In the genomic region with DNA sequence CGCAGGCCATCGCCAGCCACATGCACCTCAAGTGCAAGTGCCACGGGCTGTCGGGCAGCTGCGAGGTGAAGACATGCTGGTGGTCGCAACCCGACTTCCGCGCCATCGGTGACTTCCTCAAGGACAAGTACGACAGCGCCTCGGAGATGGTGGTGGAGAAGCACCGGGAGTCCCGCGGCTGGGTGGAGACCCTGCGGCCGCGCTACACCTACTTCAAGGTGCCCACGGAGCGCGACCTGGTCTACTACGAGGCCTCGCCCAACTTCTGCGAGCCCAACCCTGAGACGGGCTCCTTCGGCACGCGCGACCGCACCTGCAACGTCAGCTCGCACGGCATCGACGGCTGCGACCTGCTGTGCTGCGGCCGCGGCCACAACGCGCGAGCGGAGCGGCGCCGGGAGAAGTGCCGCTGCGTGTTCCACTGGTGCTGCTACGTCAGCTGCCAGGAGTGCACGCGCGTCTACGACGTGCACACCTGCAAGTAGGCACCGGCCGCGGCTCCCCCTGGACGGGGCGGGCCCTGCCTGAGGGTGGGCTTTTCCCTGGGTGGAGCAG, we compare ENCODE assay signal across 1 cellular context.
TF ChIP-seq lines count a peak whose summit lies in the region.

No MANE protein-coding gene starts in this region.

TF ChIP-seq in IMR-90, 13 proteins besides CTCF, POLR2A, EP300 and RAD21:
- no peak for TF ChIP-seq NFE2L2 (IDR thresholded peaks at IDR 0.05; ENCODE audit: low read depth, low read length)
- TF ChIP-seq, protein P1, sequence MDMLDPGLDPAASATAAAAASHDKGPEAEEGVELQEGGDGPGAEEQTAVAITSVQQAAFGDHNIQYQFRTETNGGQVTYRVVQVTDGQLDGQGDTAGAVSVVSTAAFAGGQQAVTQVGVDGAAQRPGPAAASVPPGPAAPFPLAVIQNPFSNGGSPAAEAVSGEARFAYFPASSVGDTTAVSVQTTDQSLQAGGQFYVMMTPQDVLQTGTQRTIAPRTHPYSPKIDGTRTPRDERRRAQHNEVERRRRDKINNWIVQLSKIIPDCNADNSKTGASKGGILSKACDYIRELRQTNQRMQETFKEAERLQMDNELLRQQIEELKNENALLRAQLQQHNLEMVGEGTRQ (IDR thresholded peaks at IDR 0.05; ENCODE audit: low read depth, low read length): no peak
- TF ChIP-seq, protein P2, sequence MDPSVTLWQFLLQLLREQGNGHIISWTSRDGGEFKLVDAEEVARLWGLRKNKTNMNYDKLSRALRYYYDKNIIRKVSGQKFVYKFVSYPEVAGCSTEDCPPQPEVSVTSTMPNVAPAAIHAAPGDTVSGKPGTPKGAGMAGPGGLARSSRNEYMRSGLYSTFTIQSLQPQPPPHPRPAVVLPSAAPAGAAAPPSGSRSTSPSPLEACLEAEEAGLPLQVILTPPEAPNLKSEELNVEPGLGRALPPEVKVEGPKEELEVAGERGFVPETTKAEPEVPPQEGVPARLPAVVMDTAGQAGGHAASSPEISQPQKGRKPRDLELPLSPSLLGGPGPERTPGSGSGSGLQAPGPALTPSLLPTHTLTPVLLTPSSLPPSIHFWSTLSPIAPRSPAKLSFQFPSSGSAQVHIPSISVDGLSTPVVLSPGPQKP (IDR thresholded peaks at IDR 0.05; ENCODE audit: borderline replicate concordance, low read depth, low read length): no peak
- TF ChIP-seq MXI1 (IDR thresholded peaks at IDR 0.05; ENCODE audit: borderline replicate concordance, low read depth, low read length): no peak
- no peak for TF ChIP-seq RFX5 (IDR thresholded peaks at IDR 0.05; ENCODE audit: low read depth, low read length)
- TF ChIP-seq MAFK (IDR thresholded peaks at IDR 0.05; ENCODE audit: low read depth, low read length): no peak
- TF ChIP-seq MAZ (IDR thresholded peaks at IDR 0.05; ENCODE audit: borderline replicate concordance, low read depth, low read length): no peak
- no peak for TF ChIP-seq CEBPB (IDR thresholded peaks at IDR 0.05; ENCODE audit: low read depth, low read length)
- TF ChIP-seq RCOR1 (IDR thresholded peaks at IDR 0.05; ENCODE audit: insufficient replicate concordance, low read length): no peak
- TF ChIP-seq SMC3 (IDR thresholded peaks at IDR 0.05; ENCODE audit: low read depth, low read length): no peak
- TF ChIP-seq FOS (IDR thresholded peaks at IDR 0.05; ENCODE audit: low read depth, low read length): no peak
- TF ChIP-seq CHD1 (IDR thresholded peaks at IDR 0.05; ENCODE audit: low read depth, low read length): no peak
- TF ChIP-seq BHLHE40 (IDR thresholded peaks at IDR 0.05; ENCODE audit: low read depth, low read length): no peak
TF ChIP-seq in IMR-90: peak in this region for 0.
